ENCODE assay signal across 8 cellular contexts in genomic region chr16:79047337-79047736, GRCh38.
DNase-seq lines count a peak whose midpoint lies in the region; ATAC-seq and TF ChIP-seq lines count a peak whose summit lies in the region.
"Had no signal": no experiment of that assay in that cellular context is flagged by ENCODE, and none has a peak within 500 bp of the region (broad histone marks: within the 10 kb centered on the region; RNA-seq: fewer than 3 reads in every experiment).

No MANE protein-coding gene starts in this region.

- CTCF ChIA-PET in Caco-2 (lab: Charles Lee), result interaction anchor here (0.6 to 1.1 kb wide), 3 partner anchors 165 to 525 kb away, joined by 3 to 4 read pairs (median 4); no protein-coding TSS in a partner anchor

- H3K4me3 Mint-ChIP-seq in Caco-2 (ENCODE audit: unreplicated experiment), result no peak overlapping the region
- H3K4me3 Mint-ChIP-seq: stimulated activated memory B cell treated with anti-CD40 and anti-IgM and Interleukin-4, amounts not matched to agents 10 μg/mL and 1 μg/mL and 100 μg/mL, for 72 hours had no signal

- no peaks in the 10 kb centered on the region for H3K4me1 ChIP-seq in Caco-2
- H3K4me1 ChIP-seq in RWPE2 (ENCODE audit: insufficient read depth, poor library complexity, severe bottlenecking), result no peaks in the 10 kb centered on the region

- H3K9me3 ChIP-seq in Caco-2 (0 out of 2 replicates have a peak, but pooled peaks cover under 1% of the 10 kb centered on the region), RWPE2 (ENCODE audit: severe bottlenecking) (no peaks in the 10 kb centered on the region)

- no peaks in the 10 kb centered on the region for H3K36me3 ChIP-seq in Caco-2 (ENCODE audit: control insufficient read depth, insufficient read depth, low read length)
- H3K36me3 ChIP-seq in RWPE2 (ENCODE audit: low read depth), result no peaks in the 10 kb centered on the region
- H3K36me3 ChIP-seq in kidney epithelial cell (ENCODE audit: control insufficient read depth, insufficient read depth, low read length), result no peaks in the 10 kb centered on the region

- no peak overlapping the region for H3K4me3 ChIP-seq in Caco-2 (ENCODE audit: low read depth, low read length)
- H3K4me3 ChIP-seq in RWPE2 (ENCODE audit: severe bottlenecking), result no peak overlapping the region
- no peak overlapping the region for H3K4me3 ChIP-seq in kidney epithelial cell (ENCODE audit: low read depth, low read length)

- no peaks in the 10 kb centered on the region for H3K27me3 ChIP-seq in Caco-2 (replicated peaks; ENCODE audit: control insufficient read depth, insufficient read depth, low read length)
- H3K27me3 ChIP-seq in RWPE2 (ENCODE audit: insufficient read depth, poor library complexity, severe bottlenecking), result no peaks in the 10 kb centered on the region
- H3K27me3 ChIP-seq in kidney epithelial cell (ENCODE audit: control insufficient read depth, insufficient read depth, low read length), result no peaks in the 10 kb centered on the region

- H3K27ac Mint-ChIP-seq in Caco-2 (ENCODE audit: unreplicated experiment), result no peak overlapping the region
- H3K27ac Mint-ChIP-seq: stimulated activated memory B cell treated with anti-CD40 and anti-IgM and Interleukin-4, amounts not matched to agents 10 μg/mL and 1 μg/mL and 100 μg/mL, for 72 hours had no signal

- no peaks in the 10 kb centered on the region for H3K9me3 Mint-ChIP-seq in Caco-2 (ENCODE audit: unreplicated experiment)
- H3K9me3 Mint-ChIP-seq: stimulated activated memory B cell treated with anti-CD40 and anti-IgM and Interleukin-4, amounts not matched to agents 10 μg/mL and 1 μg/mL and 100 μg/mL, for 72 hours had no signal

- H3K27ac ChIP-seq in RWPE2 (ENCODE audit: poor library complexity, severe bottlenecking), result no peak overlapping the region

- intact Hi-C loops in Caco-2 (cut with micrococcal nuclease; ENCODE audit: unreplicated experiment), result loop anchor here (2.0 to 5.0 kb wide), 3 partner anchors 340 to 925 kb away; no protein-coding TSS in a partner anchor

- peak in 1 of 2 experiments; percentile 27 for DNase-seq in Caco-2
- DNase-seq in RWPE2 (ENCODE audit: low spot score), result no peak
- DNase-seq in kidney epithelial cell (ENCODE audit: low read depth), result no peak
- DNase-seq in stimulated activated CD4-positive, alpha-beta T cell treated with anti-CD3 and anti-CD28 coated beads, Interleukin-4, amount 100 ng/mL, for 1 hour, result no peak

- BruUV-seq in Caco-2 (replicated peaks; lab: Mats Ljungman, UMichigan), result no TSS peak

- ATAC-seq in GM18868 (IDR thresholded peaks at IDR 0.05; ENCODE audit: unreplicated experiment) (peak; percentile 72), RWPE2 (ENCODE audit: low read depth) (peak; percentile 51; the same call in 1 of the 3 replicates), GM18870 (IDR thresholded peaks at IDR 0.05; ENCODE audit: unreplicated experiment) (no peak), GM19455 (IDR thresholded peaks at IDR 0.05; ENCODE audit: unreplicated experiment) (no peak)
- ATAC-seq: stimulated activated memory B cell treated with anti-CD40 and anti-IgM and Interleukin-4, amounts not matched to agents 10 μg/mL and 1 μg/mL and 100 μg/mL, for 72 hours had no signal

- TF ChIP-seq CTCF in Caco-2 (IDR thresholded peaks at IDR 0.05; ENCODE audit: insufficient read depth in 1 of 2, low read depth in 1 of 2, low read length in 1 of 2, severe bottlenecking in 1 of 2, unreplicated experiment in 1 of 2) (peak; percentile 53 to 78), RWPE2 (IDR thresholded peaks at IDR 0.05; ENCODE audit: poor library complexity, severe bottlenecking) (peak; percentile 67), kidney epithelial cell (IDR thresholded peaks at IDR 0.05; ENCODE audit: insufficient read depth, low read length, poor library complexity, severe bottlenecking) (peak; percentile 42)

- H3K36me3 Mint-ChIP-seq in Caco-2 (ENCODE audit: insufficient read depth, unreplicated experiment), result no peaks in the 10 kb centered on the region
- H3K36me3 Mint-ChIP-seq: stimulated activated memory B cell treated with anti-CD40 and anti-IgM and Interleukin-4, amounts not matched to agents 10 μg/mL and 1 μg/mL and 100 μg/mL, for 72 hours had no signal

- peaks cover 6% of the 10 kb centered on the region for H3K4me1 Mint-ChIP-seq in Caco-2 (ENCODE audit: low read depth, unreplicated experiment)
- H3K4me1 Mint-ChIP-seq: stimulated activated memory B cell treated with anti-CD40 and anti-IgM and Interleukin-4, amounts not matched to agents 10 μg/mL and 1 μg/mL and 100 μg/mL, for 72 hours had no signal

- POLR2A ChIA-PET in Caco-2 (lab: Charles Lee), result no interaction called here

- H3K27me3 Mint-ChIP-seq in Caco-2 (ENCODE audit: insufficient read depth, unreplicated experiment), result no peaks in the 10 kb centered on the region
- H3K27me3 Mint-ChIP-seq: stimulated activated memory B cell treated with anti-CD40 and anti-IgM and Interleukin-4, amounts not matched to agents 10 μg/mL and 1 μg/mL and 100 μg/mL, for 72 hours had no signal

Comparison
In these comparisons a context has a peak if more than half of its experiments do, and no peak if none do; other contexts are left out.
1. ATAC-seq: peak in GM18868 (single experiment) and RWPE2 (single experiment); none in GM18870 (single experiment) and GM19455 (single experiment).
2. Peak in every context shown above with its lines, with median percentiles within 50 percentile points of each other: CTCF ChIP-seq.